In the genomic region with DNA sequence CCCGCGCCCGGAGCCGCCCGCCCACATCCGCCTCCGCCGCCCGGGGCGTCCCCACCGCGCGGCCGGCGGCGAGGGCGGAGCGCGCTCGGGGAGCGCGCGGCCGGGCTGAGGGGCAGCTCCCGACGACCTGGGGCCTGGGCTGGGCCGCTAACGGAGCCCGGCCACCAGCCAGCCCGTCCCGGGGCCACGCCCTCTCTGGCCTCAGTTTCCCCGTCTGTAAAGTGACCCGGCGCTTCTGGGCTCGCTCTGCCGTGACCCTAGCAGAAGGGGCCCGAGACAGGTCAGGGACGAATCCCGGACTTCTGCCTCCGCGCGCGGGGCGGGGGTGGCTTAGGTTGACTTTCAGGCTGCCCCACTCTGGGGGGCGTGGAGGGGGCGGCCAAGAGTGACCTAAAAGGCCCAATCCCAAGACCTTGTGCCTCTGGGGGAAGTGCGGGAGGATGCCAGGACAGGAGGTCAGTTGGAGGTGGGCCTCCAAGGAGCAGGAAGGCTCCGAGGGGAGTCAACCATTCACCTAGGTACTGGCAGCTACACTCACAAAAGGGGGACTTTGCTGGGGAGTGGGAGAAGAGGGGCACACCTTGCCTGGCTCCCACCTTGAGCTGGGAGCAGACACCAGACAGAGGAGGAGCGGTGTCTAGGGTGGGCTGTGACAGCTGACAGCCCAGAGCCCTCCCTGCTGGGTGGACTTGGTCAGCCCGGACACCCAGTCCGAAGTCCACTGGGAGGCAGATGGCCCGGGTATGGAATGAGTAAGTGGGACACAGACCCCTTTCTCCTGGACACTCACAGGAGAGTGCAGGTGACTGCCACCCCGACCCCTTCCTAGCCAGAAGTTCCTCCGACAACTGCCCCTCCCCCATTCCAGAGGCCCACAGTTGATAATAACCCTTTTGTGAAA, we compare ENCODE assay signal across 8 cellular contexts. TPM values are rescaled to one million over a fixed set of nuclear protein-coding genes. Genes with fewer than 3 reads are reported as not detected.
DNase-seq lines count a peak whose midpoint lies in the region; ATAC-seq and TF ChIP-seq lines count a peak whose summit lies in the region.

No MANE protein-coding gene starts in this region.

- H3K4me1 Mint-ChIP-seq in stimulated activated naive CD8-positive, alpha-beta T cell treated with anti-CD3 and anti-CD28 coated beads, Interleukin-15, Interleukin-2, amounts not matched to agents 100 ng/mL and 50 ng/mL, for 24 hours (ENCODE audit: low read depth): peaks cover 33% of the 10 kb centered on the region

- H3K9ac ChIP-seq in IMR-90 (ENCODE audit: low read depth, low read length): peak overlapping the region; percentile 22

- BruUV-seq in IMR-90 (replicated peaks; lab: Mats Ljungman, UMichigan): no TSS peak

- peaks cover 12% of the 10 kb centered on the region for H3K27me3 Mint-ChIP-seq in stimulated activated naive CD8-positive, alpha-beta T cell treated with anti-CD3 and anti-CD28 coated beads, Interleukin-15, Interleukin-2, amounts not matched to agents 100 ng/mL and 50 ng/mL, for 24 hours

- H3K9me1 ChIP-seq in IMR-90 (ENCODE audit: insufficient read depth, low read length): peaks cover 10% of the 10 kb centered on the region

- in situ Hi-C loops in IMR-90 (cut with MboI; ENCODE audit: low sequenced_read_pairs): no loop called here

- peak overlapping the region; percentile 54 for H3K4me2 ChIP-seq in IMR-90 (ENCODE audit: low read depth, low read length)

- H3K4me3 Mint-ChIP-seq in stimulated activated naive CD8-positive, alpha-beta T cell treated with anti-CD3 and anti-CD28 coated beads, Interleukin-15, Interleukin-2, amounts not matched to agents 100 ng/mL and 50 ng/mL, for 24 hours: peak overlapping the region; percentile 72

- H3K9me3 ChIP-seq in IMR-90 (ENCODE audit: control insufficient read depth, insufficient read depth, low read length) (no peaks in the 10 kb centered on the region), mesodermal cell (ENCODE audit: control insufficient read depth, low read length) (no peaks in the 10 kb centered on the region)
- no peaks in the 10 kb centered on the region for H3K9me3 ChIP-seq in effector memory CD4-positive, alpha-beta T cell (ENCODE audit: control insufficient read depth, low read length)

- H3K27ac ChIP-seq in IMR-90 (ENCODE audit: insufficient read depth, low read length): peak overlapping the region; percentile 34; the same call in 1 of the 2 replicates
- H3K27ac ChIP-seq in effector memory CD4-positive, alpha-beta T cell (ENCODE audit: insufficient read depth, low read length, poor library complexity, severe bottlenecking): peak overlapping the region; percentile 70
- H3K27ac ChIP-seq in mesodermal cell (ENCODE audit: low read depth, low read length, severe bottlenecking): no peak overlapping the region

- no peak overlapping the region for H3K56ac ChIP-seq in IMR-90 (ENCODE audit: extremely low read depth, insufficient read depth, low read length)

- peak overlapping the region; percentile 98 for H2AFZ ChIP-seq in IMR-90 (replicated peaks; ENCODE audit: low read length, poor library complexity)

- H2AK9ac ChIP-seq in IMR-90 (replicated peaks; ENCODE audit: low read depth, low read length, poor library complexity): peak overlapping the region; percentile 78

- peak overlapping the region; percentile 79 for H4K91ac ChIP-seq in IMR-90 (ENCODE audit: insufficient read depth, low read depth, low read length)

- H3K27ac Mint-ChIP-seq in stimulated activated naive CD8-positive, alpha-beta T cell treated with anti-CD3 and anti-CD28 coated beads, Interleukin-15, Interleukin-2, amounts not matched to agents 100 ng/mL and 50 ng/mL, for 24 hours: peak overlapping the region; percentile 76

- no peaks in the 10 kb centered on the region for H3K27me3 ChIP-seq in IMR-90 (ENCODE audit: control insufficient read depth, insufficient read depth, low read length)
- no peaks in the 10 kb centered on the region for H3K27me3 ChIP-seq in effector memory CD4-positive, alpha-beta T cell (replicated peaks; ENCODE audit: control insufficient read depth, insufficient read depth, low read length, poor library complexity, severe bottlenecking)

- H4K5ac ChIP-seq in IMR-90 (ENCODE audit: low read depth, low read length): peak overlapping the region; percentile 91

- peak overlapping the region; percentile 82; the same call in 1 of the 2 replicates for H3K23ac ChIP-seq in IMR-90 (ENCODE audit: low read depth, low read length)

- no peak for ATAC-seq in IMR-90 (ENCODE audit: low read depth)

- TF ChIP-seq CTCF in IMR-90 (conservative IDR thresholded peaks at IDR 0.05; ENCODE audit: low read depth, low read length): no peak

- WGBS in IMR-90 (ENCODE audit: extremely low coverage in 2 of 2, insufficient read length in 1 of 2), 2 experiments: 10% methylated on average over 21 of the region's 55 CpGs; no CpG with 5 or more reads in 1 of the 2 experiments
- 3 to 5% methylated on average over 34 to 35 of the region's 55 CpGs for WGBS in mesodermal cell (ENCODE audit: insufficient coverage in 2 of 2), 2 experiments

- no peak for TF ChIP-seq RAD21 in IMR-90 (IDR thresholded peaks at IDR 0.05; ENCODE audit: low read length)

- no peaks in the 10 kb centered on the region for H3K9me3 Mint-ChIP-seq in stimulated activated naive CD8-positive, alpha-beta T cell treated with anti-CD3 and anti-CD28 coated beads, Interleukin-15, Interleukin-2, amounts not matched to agents 100 ng/mL and 50 ng/mL, for 24 hours

- peaks cover 0 to 40% of the 10 kb centered on the region in 2 experiments; a peak in 3 of 4 replicates for H3K79me1 ChIP-seq in IMR-90 (ENCODE audit: low read depth in 1 of 2, low read length in 2 of 2)

- DNase-seq in NCI-H748 (lab: John Stamatoyannopoulos, UW; ENCODE audit: unreplicated experiment) (peak; percentile 59), NCI-H748 treated with DMSO at 0.1 percent for 48 hours (lab: John Stamatoyannopoulos, UW) (no peak), IMR-90 (no peak), SHP77 treated with DMSO at 0.1 percent for 48 hours (lab: John Stamatoyannopoulos, UW) (no peak)
- DNase-seq in activated CD4-positive, alpha-beta T cell treated with anti-CD3 and anti-CD28 coated beads, Interleukin-2, amount 50 U/mL, for 48 hours: peak; percentile 57 to 63
- peak; percentile 49 to 54 (median 51) for DNase-seq in effector memory CD4-positive, alpha-beta T cell

- peaks cover 3% of the 10 kb centered on the region for H3K36me3 Mint-ChIP-seq in stimulated activated naive CD8-positive, alpha-beta T cell treated with anti-CD3 and anti-CD28 coated beads, Interleukin-15, Interleukin-2, amounts not matched to agents 100 ng/mL and 50 ng/mL, for 24 hours (ENCODE audit: low read depth)

- no peak overlapping the region for H2BK20ac ChIP-seq in IMR-90 (ENCODE audit: low read depth, low read length)

- H3K36me3 ChIP-seq in IMR-90 (ENCODE audit: control insufficient read depth, insufficient read depth, low read length) (peaks cover 15% of the 10 kb centered on the region; the same call in 1 of the 2 replicates), mesodermal cell (ENCODE audit: control insufficient read depth, insufficient read depth, low read length) (peaks cover 25% of the 10 kb centered on the region)
- peaks cover 9% of the 10 kb centered on the region for H3K36me3 ChIP-seq in effector memory CD4-positive, alpha-beta T cell (ENCODE audit: control insufficient read depth, insufficient read depth, low read length)

- H3K4me3 ChIP-seq in IMR-90 (ENCODE audit: insufficient read depth, low read depth, low read length) (peak overlapping the region; percentile 48), mesodermal cell (ENCODE audit: extremely low read depth, insufficient read depth, low read length, poor library complexity, severe bottlenecking) (peak overlapping the region; percentile 34)
- peak overlapping the region; percentile 52 for H3K4me3 ChIP-seq in effector memory CD4-positive, alpha-beta T cell (ENCODE audit: insufficient read depth, low read depth, low read length, poor library complexity, severe bottlenecking)

- no peak overlapping the region; the same call in 1 of the 2 replicates for H2BK120ac ChIP-seq in IMR-90 (ENCODE audit: low read depth, low read length)

- H2AK5ac ChIP-seq in IMR-90 (ENCODE audit: low read depth, low read length): peak overlapping the region; percentile 96

- H3K4ac ChIP-seq in IMR-90 (ENCODE audit: low read depth, low read length): peak overlapping the region; percentile 86

- CTCF ChIA-PET in IMR-90 (lab: Yijun Ruan, JAX): no interaction called here

- peak overlapping the region; percentile 91 to 95 for H4K8ac ChIP-seq in IMR-90 (ENCODE audit: low read depth in 2 of 2, low read length in 2 of 2)

- H3K18ac ChIP-seq in IMR-90 (ENCODE audit: low read depth, low read length): no peak overlapping the region

- dilution Hi-C loops in IMR-90 (cut with HindIII; ENCODE audit: low sequenced_read_pairs, unreplicated experiment): no loop called here

- H2BK5ac ChIP-seq in IMR-90 (ENCODE audit: low read depth, low read length, poor library complexity, severe bottlenecking): no peak overlapping the region

- H2BK15ac ChIP-seq in IMR-90 (ENCODE audit: low read depth, low read length): 0 out of 3 replicates have a peak overlapping the region, but pooled peaks have one; percentile 40

- TF ChIP-seq POLR2A in IMR-90 (IDR thresholded peaks at IDR 0.05; ENCODE audit: low read depth, low read length): 0 out of 2 replicates have a peak, but pooled peaks have one; percentile 10

- H4K20me1 ChIP-seq in IMR-90 (ENCODE audit: insufficient read depth, low read length): peaks cover 39% of the 10 kb centered on the region

- H3K4me1 ChIP-seq in IMR-90 (ENCODE audit: control insufficient read depth, insufficient read depth, low read length) (peaks cover 28% of the 10 kb centered on the region), mesodermal cell (ENCODE audit: control insufficient read depth, insufficient read depth, low read length, poor library complexity, severe bottlenecking) (peaks cover 41% of the 10 kb centered on the region)
- H3K4me1 ChIP-seq in effector memory CD4-positive, alpha-beta T cell (ENCODE audit: control insufficient read depth, insufficient read depth, low read length, poor library complexity, severe bottlenecking): peaks cover 35% of the 10 kb centered on the region

- intact Hi-C loops in IMR-90 (cut with micrococcal nuclease): loop anchor here (2.0 kb wide), 1 partner anchor 69 kb away; a partner anchor contains a TSS

- POLR2A ChIA-PET in IMR-90 (lab: Charles Lee; ENCODE audit: unreplicated experiment): no interaction called here

- peak overlapping the region; percentile 85 for H3K14ac ChIP-seq in IMR-90 (replicated peaks; ENCODE audit: low read depth, low read length)

RNA-seq across cellular contexts. Expression of a gene that starts 0.5 kb away (rescaled TPM):
- total RNA-seq in IMR-90 (2012; rRNA removed): 182 and 193 TPM in 2 replicates
- 221 and 242 TPM in 2 replicates for polyA plus RNA-seq in IMR-90 (2012; rRNA removed)
- 248 and 535 TPM in 2 replicates for polyA plus RNA-seq in IMR-90 (2012; cell fraction: cytosol; rRNA removed)
- polyA plus RNA-seq in IMR-90 (2012; cell fraction: nucleus; rRNA removed; ENCODE audit: low replicate concordance): 317 and 551 TPM in 2 replicates
- 113 TPM for polyA plus RNA-seq in mesodermal cell (2013, experiment 1 of 2)
- 91.0 TPM for polyA plus RNA-seq in mesodermal cell (2013, experiment 2 of 2)

RNA-seq across cellular contexts. Expression of a gene that starts 4.9 kb away (rescaled TPM):
- 1.1 and 1.3 TPM in 2 replicates for total RNA-seq in IMR-90 (2012; rRNA removed)
- 2.3 and 3.6 TPM in 2 replicates for polyA plus RNA-seq in IMR-90 (2012; rRNA removed)
- polyA plus RNA-seq in IMR-90 (2012; cell fraction: cytosol; rRNA removed): 1.7 and 3.3 TPM in 2 replicates
- 1.2 and 2.1 TPM in 2 replicates for polyA plus RNA-seq in IMR-90 (2012; cell fraction: nucleus; rRNA removed; ENCODE audit: low replicate concordance)
- polyA plus RNA-seq in mesodermal cell (2013, experiment 1 of 2): 4.0 TPM
- 3.3 TPM for polyA plus RNA-seq in mesodermal cell (2013, experiment 2 of 2)

RNA-seq across cellular contexts. Expression of a gene that starts 43.1 kb away (rescaled TPM):
- total RNA-seq in IMR-90 (2012; rRNA removed): 132 and 166 TPM in 2 replicates
- polyA plus RNA-seq in IMR-90 (2012; rRNA removed): 184 and 248 TPM in 2 replicates
- 392 and 403 TPM in 2 replicates for polyA plus RNA-seq in IMR-90 (2012; cell fraction: cytosol; rRNA removed)
- polyA plus RNA-seq in IMR-90 (2012; cell fraction: nucleus; rRNA removed; ENCODE audit: low replicate concordance): 69.2 and 188 TPM in 2 replicates
- 95.2 TPM for polyA plus RNA-seq in mesodermal cell (2013, experiment 1 of 2)
- 79.0 TPM for polyA plus RNA-seq in mesodermal cell (2013, experiment 2 of 2)

Comparison
In these comparisons a context has a peak if more than half of its experiments do, and no peak if none do; other contexts are left out.
1. DNase-seq: peak in NCI-H748 (single experiment), activated CD4-positive, alpha-beta T cell treated with anti-CD3 and anti-CD28 coated beads, Interleukin-2, amount 50 U/mL, for 48 hours (2 of 2) and effector memory CD4-positive, alpha-beta T cell (3 of 3); none in NCI-H748 treated with DMSO at 0.1 percent for 48 hours (single experiment), IMR-90 (single experiment) and SHP77 treated with DMSO at 0.1 percent for 48 hours (single experiment).
2. Peak in every context shown above with its lines, with median percentiles within 50 percentile points of each other: H3K4me3 ChIP-seq.